25 cellular contexts compared by ENCODE assay signal in genomic region chr1:21035794-21036193, GRCh38.
"Had no signal": no experiment of that assay in that cellular context is flagged by ENCODE, and none has a peak within 500 bp of the region (broad histone marks: within the 10 kb centered on the region; RNA-seq: fewer than 3 reads in every experiment).

No MANE protein-coding gene starts in this region.

- H3K27me3 Mint-ChIP-seq: activated B cell treated with CpG ODN at 0.5 μM for 24 hours; activated CD4-positive, alpha-beta memory T cell treated with anti-CD3 and anti-CD28 coated beads for 36 hours; activated CD4-positive, alpha-beta T cell treated with anti-CD3 and anti-CD28 coated beads, Interleukin-2, amount 10 ng/mL, durations not matched to agents 7 days and 5 days; activated naive CD4-positive, alpha-beta T cell treated with anti-CD3 and anti-CD28 coated beads, Interleukin-2, amount 10 ng/mL, durations not matched to agents 7 days and 5 days; activated naive CD8-positive, alpha-beta T cell treated with anti-CD3 and anti-CD28 coated beads for 36 hours; activated T-helper 17 cell treated with anti-CD3 and anti-CD28 coated beads, Interleukin-2, amount 50 U/mL, for 72 hours; T-helper 17 cell had no signal

- H3K9me3 ChIP-seq: Peyer's patch had no signal

- H3K4me3 ChIP-seq: cardiac muscle cell, Peyer's patch had no signal

- H3K9me3 Mint-ChIP-seq: activated naive CD8-positive, alpha-beta T cell treated with anti-CD3 and anti-CD28 coated beads for 36 hours; activated T-helper 17 cell treated with anti-CD3 and anti-CD28 coated beads, Interleukin-2, amount 50 U/mL, for 72 hours had no signal

- H3K4me1 Mint-ChIP-seq: activated CD4-positive, alpha-beta T cell treated with anti-CD3 and anti-CD28 coated beads, Interleukin-2, amount 10 ng/mL, durations not matched to agents 7 days and 5 days; activated naive CD4-positive, alpha-beta T cell treated with anti-CD3 and anti-CD28 coated beads, Interleukin-2, amount 10 ng/mL, durations not matched to agents 7 days and 5 days; activated naive CD8-positive, alpha-beta T cell treated with anti-CD3 and anti-CD28 coated beads for 36 hours; activated T-helper 17 cell treated with anti-CD3 and anti-CD28 coated beads, Interleukin-2, amount 50 U/mL, for 72 hours had no signal

- H3K4me3 Mint-ChIP-seq: activated B cell treated with CpG ODN at 0.5 μM for 24 hours; activated CD4-positive, alpha-beta memory T cell treated with anti-CD3 and anti-CD28 coated beads for 36 hours; activated CD4-positive, alpha-beta T cell treated with anti-CD3 and anti-CD28 coated beads, Interleukin-2, amount 10 ng/mL, durations not matched to agents 7 days and 5 days; activated naive CD4-positive, alpha-beta T cell treated with anti-CD3 and anti-CD28 coated beads, Interleukin-2, amount 10 ng/mL, durations not matched to agents 7 days and 5 days; activated naive CD8-positive, alpha-beta T cell treated with anti-CD3 and anti-CD28 coated beads for 36 hours; activated T-helper 17 cell treated with anti-CD3 and anti-CD28 coated beads, Interleukin-2, amount 50 U/mL, for 72 hours; T-helper 17 cell had no signal

- H3K27ac ChIP-seq: brain microvascular endothelial cell, cardiac muscle cell, Peyer's patch had no signal

- ATAC-seq: activated T-helper 17 cell treated with anti-CD3 and anti-CD28 coated beads, Interleukin-2, amount 50 U/mL, for 72 hours; T-helper 17 cell had no signal

- H3K27ac Mint-ChIP-seq: activated B cell treated with CpG ODN at 0.5 μM for 24 hours; activated CD4-positive, alpha-beta memory T cell treated with anti-CD3 and anti-CD28 coated beads for 36 hours; activated CD4-positive, alpha-beta T cell treated with anti-CD3 and anti-CD28 coated beads, Interleukin-2, amount 10 ng/mL, durations not matched to agents 7 days and 5 days; activated naive CD4-positive, alpha-beta T cell treated with anti-CD3 and anti-CD28 coated beads, Interleukin-2, amount 10 ng/mL, durations not matched to agents 7 days and 5 days; activated naive CD8-positive, alpha-beta T cell treated with anti-CD3 and anti-CD28 coated beads for 36 hours; activated T-helper 17 cell treated with anti-CD3 and anti-CD28 coated beads, Interleukin-2, amount 50 U/mL, for 72 hours; T-helper 17 cell had no signal

- H3K27me3 ChIP-seq: brain microvascular endothelial cell, cardiac muscle cell, Peyer's patch had no signal

- H3K4me1 ChIP-seq: Peyer's patch had no signal

- DNase-seq: activated B cell treated with CpG ODN at 0.5 μM for 24 hours; activated CD4-positive, alpha-beta memory T cell treated with anti-CD3 and anti-CD28 coated beads for 36 hours; activated CD4-positive, alpha-beta T cell treated with anti-CD3 and anti-CD28 coated beads, Interleukin-2, amount 10 ng/mL, durations not matched to agents 7 days and 5 days; activated CD8-positive, alpha-beta memory T cell treated with anti-CD3 and anti-CD28 coated beads for 24 hours; activated gamma-delta T cell treated with Interleukin-2 at 50 U/mL for 16 hours; activated naive CD4-positive, alpha-beta T cell treated with anti-CD3 and anti-CD28 coated beads, Interleukin-2, amount 10 ng/mL, durations not matched to agents 7 days and 5 days; activated naive CD8-positive, alpha-beta T cell treated with anti-CD3 and anti-CD28 coated beads for 36 hours; activated T-cell treated with anti-CD3 and anti-CD28 coated beads, Interleukin-2, amount 50 U/mL, for 48 hours; brain microvascular endothelial cell; Kasumi-1; KBM-7; NCI-H1048; NCI-H1417; NCI-H1930; NCI-H2171 treated with DMSO at 0.1 percent for 48 hours; NCI-H226; NCI-H526 treated with DMSO at 0.1 percent for 48 hours; NK-92 treated with Interleukin-12 subunit alpha and Interleukin-12 subunit beta, amount 100 ng/mL, for 24 hours; OCI-M1; Peyer's patch; SIG-M5; T-helper 17 cell; T-helper 9 cell had no signal

- H3K36me3 ChIP-seq: brain microvascular endothelial cell, cardiac muscle cell, Peyer's patch had no signal
